1 cellular context compared by ENCODE assay signal in the genomic region with DNA sequence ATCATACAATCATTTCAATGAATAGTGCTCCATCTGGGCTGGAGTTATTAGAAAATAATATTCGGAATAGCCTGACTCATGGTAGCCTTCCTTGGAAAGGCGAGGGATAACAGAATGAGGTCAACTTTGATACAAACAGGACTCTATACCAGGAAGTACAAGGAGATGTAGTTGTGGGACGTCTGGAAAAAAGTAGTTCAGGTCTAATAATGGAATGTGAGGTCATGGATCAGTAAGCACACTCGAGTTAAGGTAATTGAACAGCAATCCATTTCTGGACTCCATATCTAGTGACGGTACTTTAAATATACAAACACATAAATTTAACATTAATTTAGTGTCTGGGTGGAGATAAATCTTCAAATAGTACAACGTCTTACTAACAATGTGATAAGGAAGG.
TF ChIP-seq lines count a peak whose summit lies in the region.

No MANE protein-coding gene starts in this region.

TF ChIP-seq in K562, 482 proteins besides CTCF, POLR2A, EP300 and RAD21:
- TF ChIP-seq, protein P1, sequence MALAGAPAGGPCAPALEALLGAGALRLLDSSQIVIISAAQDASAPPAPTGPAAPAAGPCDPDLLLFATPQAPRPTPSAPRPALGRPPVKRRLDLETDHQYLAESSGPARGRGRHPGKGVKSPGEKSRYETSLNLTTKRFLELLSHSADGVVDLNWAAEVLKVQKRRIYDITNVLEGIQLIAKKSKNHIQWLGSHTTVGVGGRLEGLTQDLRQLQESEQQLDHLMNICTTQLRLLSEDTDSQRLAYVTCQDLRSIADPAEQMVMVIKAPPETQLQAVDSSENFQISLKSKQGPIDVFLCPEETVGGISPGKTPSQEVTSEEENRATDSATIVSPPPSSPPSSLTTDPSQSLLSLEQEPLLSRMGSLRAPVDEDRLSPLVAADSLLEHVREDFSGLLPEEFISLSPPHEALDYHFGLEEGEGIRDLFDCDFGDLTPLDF (CRISPR knock-in tag; IDR thresholded peaks at IDR 0.05): no peak
- TF ChIP-seq ZBTB8A (IDR thresholded peaks at IDR 0.05; ENCODE audit: partially characterized antibody): no peak
- no peak for TF ChIP-seq DIDO1 (tag; IDR thresholded peaks at IDR 0.05; ENCODE audit: low read depth)
- no peak for TF ChIP-seq ZNF217 (CRISPR knock-in tag; IDR thresholded peaks at IDR 0.05)
- TF ChIP-seq ZNF232 (CRISPR knock-in tag; IDR thresholded peaks at IDR 0.05): no peak
- TF ChIP-seq, protein P2, sequence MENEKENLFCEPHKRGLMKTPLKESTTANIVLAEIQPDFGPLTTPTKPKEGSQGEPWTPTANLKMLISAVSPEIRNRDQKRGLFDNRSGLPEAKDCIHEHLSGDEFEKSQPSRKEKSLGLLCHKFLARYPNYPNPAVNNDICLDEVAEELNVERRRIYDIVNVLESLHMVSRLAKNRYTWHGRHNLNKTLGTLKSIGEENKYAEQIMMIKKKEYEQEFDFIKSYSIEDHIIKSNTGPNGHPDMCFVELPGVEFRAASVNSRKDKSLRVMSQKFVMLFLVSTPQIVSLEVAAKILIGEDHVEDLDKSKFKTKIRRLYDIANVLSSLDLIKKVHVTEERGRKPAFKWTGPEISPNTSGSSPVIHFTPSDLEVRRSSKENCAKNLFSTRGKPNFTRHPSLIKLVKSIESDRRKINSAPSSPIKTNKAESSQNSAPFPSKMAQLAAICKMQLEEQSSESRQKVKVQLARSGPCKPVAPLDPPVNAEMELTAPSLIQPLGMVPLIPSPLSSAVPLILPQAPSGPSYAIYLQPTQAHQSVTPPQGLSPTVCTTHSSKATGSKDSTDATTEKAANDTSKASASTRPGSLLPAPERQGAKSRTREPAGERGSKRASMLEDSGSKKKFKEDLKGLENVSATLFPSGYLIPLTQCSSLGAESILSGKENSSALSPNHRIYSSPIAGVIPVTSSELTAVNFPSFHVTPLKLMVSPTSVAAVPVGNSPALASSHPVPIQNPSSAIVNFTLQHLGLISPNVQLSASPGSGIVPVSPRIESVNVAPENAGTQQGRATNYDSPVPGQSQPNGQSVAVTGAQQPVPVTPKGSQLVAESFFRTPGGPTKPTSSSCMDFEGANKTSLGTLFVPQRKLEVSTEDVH (IDR thresholded peaks at IDR 0.05; ENCODE audit: low read depth, partially characterized antibody): no peak
- TF ChIP-seq YY1 (IDR thresholded peaks at IDR 0.05; ENCODE audit: borderline replicate concordance in 1 of 3, control insufficient read depth in 1 of 3, extremely low read depth in 1 of 3, insufficient read depth in 3 of 3, insufficient read length in 1 of 3, insufficient replicate concordance in 2 of 3, low read depth in 1 of 3, low read length in 2 of 3): no peak
- TF ChIP-seq NBN (IDR thresholded peaks at IDR 0.05; ENCODE audit: low read depth): no peak
- no peak for TF ChIP-seq PTBP1 (IDR thresholded peaks at IDR 0.05; ENCODE audit: low read depth, low read length)
- no peak for TF ChIP-seq ZNF79 (CRISPR knock-in tag; IDR thresholded peaks at IDR 0.05; ENCODE audit: low read depth)
- TF ChIP-seq DMBX1 (CRISPR knock-in tag; IDR thresholded peaks at IDR 0.05; ENCODE audit: borderline replicate concordance): no peak
TF ChIP-seq in K562: peak in this region for 0.
